ENCODE assay signal across 8 cellular contexts in genomic region chr6:37103169-37104039, GRCh38.
DNase-seq lines count a peak whose midpoint lies in the region; ATAC-seq and TF ChIP-seq lines count a peak whose summit lies in the region.

No MANE protein-coding gene starts in this region.

- 19 to 20% methylated on average over 10 of the region's 10 CpGs for WGBS in lower leg skin, 2 donors

- H3K4me3 ChIP-seq in lower leg skin (ENCODE audit: low read depth, poor library complexity, severe bottlenecking): no peak overlapping the region

- TF ChIP-seq CTCF in lower leg skin (IDR thresholded peaks at IDR 0.05): no peak

- TF ChIP-seq POLR2A in lower leg skin (IDR thresholded peaks at IDR 0.05): no peak

- ATAC-seq in GM21423 (IDR thresholded peaks at IDR 0.05; ENCODE audit: unreplicated experiment): no peak
- no peak for ATAC-seq in HG03025 (IDR thresholded peaks at IDR 0.05; ENCODE audit: low FRiP score, unreplicated experiment)

- peak; percentile 61 for DNase-seq in Daoy (ENCODE audit: low read depth)
- DNase-seq in NAMALWA (ENCODE audit: low spot score): peak; percentile 92
- DNase-seq in T follicular helper cell (ENCODE audit: low read depth): peak; percentile 3
- peak; percentile 65 for DNase-seq in dermis blood vessel endothelial cell
- peak; percentile 50 to 88 for DNase-seq in lower leg skin (ENCODE audit: low spot score in 2 of 2)
- peak; percentile 51 for DNase-seq in stromal cell of bone marrow (ENCODE audit: low read depth)

- intact Hi-C loops in lower leg skin (cut with DNase I; ENCODE audit: low total_unique reads): no loop called here

Comparison
In these comparisons a context has a peak if more than half of its experiments do, and no peak if none do; other contexts are left out.
1. DNase-seq: peak in every context shown above with its lines; median percentile 92 in NAMALWA; 69 in lower leg skin; 65 in dermis blood vessel endothelial cell; 61 in Daoy; 51 in stromal cell of bone marrow; 3 in T follicular helper cell.